17 cellular contexts compared by ENCODE assay signal in genomic region chr20:5189917-5190316, GRCh38.
"Had no signal": no experiment of that assay in that cellular context is flagged by ENCODE, and none has a peak within 500 bp of the region (broad histone marks: within the 10 kb centered on the region; RNA-seq: fewer than 3 reads in every experiment).

No MANE protein-coding gene starts in this region.

- ATAC-seq: naive thymus-derived CD8-positive, alpha-beta T cell; WTC11 had no signal

- H3K4me1 ChIP-seq: SJSA1 had no signal

- H3K4me3 Mint-ChIP-seq: activated T-helper 1 cell treated with anti-CD3 and anti-CD28 coated beads, Interleukin-12 subunit alpha, Interleukin-12 subunit beta, Interleukin-2, Interleukin-4 antibody, amounts not matched to agents 30 ng/mL and 10 ng/mL and 1 ng/mL, durations not matched to agents 14 hours and 24 hours and 36 hours; brain; naive thymus-derived CD8-positive, alpha-beta T cell; WTC11 had no signal

- H3K27me3 ChIP-seq: SJSA1 had no signal

- H3K9me3 Mint-ChIP-seq: activated T-helper 1 cell treated with anti-CD3 and anti-CD28 coated beads, Interleukin-12 subunit alpha, Interleukin-12 subunit beta, Interleukin-2, Interleukin-4 antibody, amounts not matched to agents 30 ng/mL and 10 ng/mL and 1 ng/mL, durations not matched to agents 14 hours and 24 hours and 36 hours; brain; naive thymus-derived CD8-positive, alpha-beta T cell; WTC11 had no signal

- H3K27me3 Mint-ChIP-seq: brain; naive thymus-derived CD8-positive, alpha-beta T cell had no signal

- H3K27ac Mint-ChIP-seq: activated T-helper 1 cell treated with anti-CD3 and anti-CD28 coated beads, Interleukin-12 subunit alpha, Interleukin-12 subunit beta, Interleukin-2, Interleukin-4 antibody, amounts not matched to agents 30 ng/mL and 10 ng/mL and 1 ng/mL, durations not matched to agents 14 hours and 24 hours and 36 hours; brain; WTC11 had no signal

- DNase-seq: activated naive CD4-positive, alpha-beta T cell treated with anti-CD3 and anti-CD28 coated beads, Interleukin-2, amount 50 U/mL, for 16 hours; amygdala; central memory CD4-positive, alpha-beta T cell; foreskin fibroblast; hippocampal formation; left ventricle myocardium inferior; mesenchymal stem cell; naive thymus-derived CD8-positive, alpha-beta T cell; retina; stimulated activated CD4-positive, alpha-beta T cell treated with anti-CD3 and anti-CD28 coated beads, Interleukin-15, amount 100 ng/mL, for 24 hours; stimulated activated CD4-positive, alpha-beta T cell treated with anti-CD3 and anti-CD28 coated beads, Interleukin-4, amount 100 ng/mL, for 4 hours; stimulated activated CD8-positive, alpha-beta memory T cell treated with anti-CD3 and anti-CD28 coated beads, Interleukin-4, amount 100 ng/mL, for 48 hours had no signal

- H3K4me3 ChIP-seq: coronary artery, left ventricle myocardium inferior, SJSA1 had no signal

- H3K9me3 ChIP-seq: left ventricle myocardium inferior, SJSA1 had no signal

- H3K27ac ChIP-seq: coronary artery, left ventricle myocardium inferior, SJSA1 had no signal
